Comparison of ENCODE assay signal across 8 cellular contexts in genomic region chr7:98252655-98253054, GRCh38. TPM values are rescaled to one million over a fixed set of nuclear protein-coding genes. Genes with fewer than 3 reads are reported as not detected.
DNase-seq lines count a peak whose midpoint lies in the region; ATAC-seq and TF ChIP-seq lines count a peak whose summit lies in the region.

No MANE protein-coding gene starts in this region.

- H3K4me2 ChIP-seq in MM.1S (ENCODE audit: low read depth, low read length) (peak overlapping the region; percentile 95), neural progenitor cell (peak overlapping the region; percentile 88)

- H3K79me2 ChIP-seq in MM.1S (ENCODE audit: low read length) (peaks cover 42% of the 10 kb centered on the region), neural progenitor cell (ENCODE audit: low read depth) (peaks cover 17% of the 10 kb centered on the region)

- peak overlapping the region; percentile 94 for H3K4me3 Mint-ChIP-seq in CD8-positive, alpha-beta T cell
- peak overlapping the region; percentile 95 for H3K4me3 Mint-ChIP-seq in effector memory CD8-positive, alpha-beta T cell
- peak overlapping the region; percentile 97 for H3K4me3 Mint-ChIP-seq in neural progenitor cell

- peaks cover 19% of the 10 kb centered on the region for H3F3A ChIP-seq in MM.1S (ENCODE audit: insufficient read depth, low read length)
- H3F3A ChIP-seq in neural progenitor cell (ENCODE audit: low read depth): peaks cover 8% of the 10 kb centered on the region

- peak overlapping the region; percentile 84 for H3K27ac ChIP-seq in CD8-positive, alpha-beta T cell (ENCODE audit: low read depth, low read length)
- H3K27ac ChIP-seq in MM.1S (ENCODE audit: low read length): peak overlapping the region; percentile 90; the same call in 1 of the 2 replicates
- no peak overlapping the region for H3K27ac ChIP-seq in neural progenitor cell

- H4K20me1 ChIP-seq in MM.1S (ENCODE audit: insufficient read depth, low read length): no peaks in the 10 kb centered on the region
- peaks cover 8% of the 10 kb centered on the region for H4K20me1 ChIP-seq in neural progenitor cell (ENCODE audit: low read depth)

- CTCF ChIA-PET in CD8-positive, alpha-beta T cell (lab: Charles Lee): interaction anchor here (0.9 to 3.1 kb wide), 3 partner anchors 9 to 87 kb away, joined by 3 to 10 read pairs (median 4); no protein-coding TSS in a partner anchor

- H3K4me3 ChIP-seq in CD8-positive, alpha-beta T cell (ENCODE audit: low read depth, low read length): peak overlapping the region; percentile 86
- H3K4me3 ChIP-seq in MM.1S (ENCODE audit: low read length) (peak overlapping the region; percentile 98), neural progenitor cell (peak overlapping the region; percentile 93)

- DNase-seq in CD8-positive, alpha-beta T cell: no peak
- DNase-seq in MM.1S: no peak
- no peak for DNase-seq in effector memory CD8-positive, alpha-beta T cell
- DNase-seq in neural progenitor cell (ENCODE audit: low spot score): no peak
- no peak for DNase-seq in GDM1 (lab: John Stamatoyannopoulos, UW)
- no peak for DNase-seq in epidermal melanocyte (ENCODE audit: insufficient read length, low spot score)
- DNase-seq in NCI-H226: no peak

- POLR2A ChIA-PET in CD8-positive, alpha-beta T cell (lab: Charles Lee): interaction anchor here (1.3 kb wide), 1 partner anchor 29 kb away, joined by 4 read pairs; the partner anchor contains the start of gene BRI3

- H3K4me1 ChIP-seq in CD8-positive, alpha-beta T cell (ENCODE audit: insufficient read depth, low read length): peaks cover 47% of the 10 kb centered on the region
- H3K4me1 ChIP-seq in MM.1S (ENCODE audit: low read length) (peaks cover 8% of the 10 kb centered on the region; the same call in 1 of the 2 replicates), neural progenitor cell (peaks cover 15% of the 10 kb centered on the region)

- H3K9me3 Mint-ChIP-seq in CD8-positive, alpha-beta T cell: no peaks in the 10 kb centered on the region
- no peaks in the 10 kb centered on the region for H3K9me3 Mint-ChIP-seq in effector memory CD8-positive, alpha-beta T cell
- H3K9me3 Mint-ChIP-seq in neural progenitor cell: no peaks in the 10 kb centered on the region

- ATAC-seq in CD8-positive, alpha-beta T cell: no peak
- ATAC-seq in effector memory CD8-positive, alpha-beta T cell (replicated peaks): no peak
- ATAC-seq in GM18498 (IDR thresholded peaks at IDR 0.05; ENCODE audit: unreplicated experiment): no peak

- peaks cover 19% of the 10 kb centered on the region for H3K36me3 ChIP-seq in CD8-positive, alpha-beta T cell (ENCODE audit: insufficient read depth, low read length)
- H3K36me3 ChIP-seq in MM.1S (replicated peaks; ENCODE audit: insufficient read depth, low read length) (no peaks in the 10 kb centered on the region), neural progenitor cell (no peaks in the 10 kb centered on the region)

- H3K9me2 ChIP-seq in MM.1S (replicated peaks; ENCODE audit: insufficient read depth, low read length): no peaks in the 10 kb centered on the region

- intact Hi-C loops in CD8-positive, alpha-beta T cell (cut with DNase I, micrococcal nuclease): loop anchor here (1.0 to 10.0 kb wide), 6 partner anchors 29 to 1136 kb away; partner anchors contain the start of genes BRI3 (in 2 of the 2), TMEM130 (in 2 of the 2), TRRAP (in 2 of the 2) and BAIAP2L1 (in 1 of the 2)

- H2AFZ ChIP-seq in MM.1S (ENCODE audit: low read length) (peak overlapping the region; percentile 96), neural progenitor cell (replicated peaks) (peak overlapping the region; percentile 91)

- peak overlapping the region; percentile 99 for H3K27ac Mint-ChIP-seq in CD8-positive, alpha-beta T cell
- H3K27ac Mint-ChIP-seq in effector memory CD8-positive, alpha-beta T cell: peak overlapping the region; percentile 94 to 97
- no peak overlapping the region for H3K27ac Mint-ChIP-seq in neural progenitor cell

- no peak for TF ChIP-seq CTCF in CD8-positive, alpha-beta T cell (IDR thresholded peaks at IDR 0.05)
- TF ChIP-seq CTCF in MM.1S (IDR thresholded peaks at IDR 0.05; ENCODE audit: low read length): no peak
- no peak for TF ChIP-seq CTCF in neural progenitor cell (IDR thresholded peaks at IDR 0.05)

- H3K9ac ChIP-seq in MM.1S (ENCODE audit: low read length) (peak overlapping the region; percentile 74), neural progenitor cell (peak overlapping the region; percentile 70)

- H3K27me3 ChIP-seq in CD8-positive, alpha-beta T cell (ENCODE audit: insufficient read depth, low read length): no peaks in the 10 kb centered on the region
- H3K27me3 ChIP-seq in MM.1S (replicated peaks; ENCODE audit: insufficient read depth, low read length) (no peaks in the 10 kb centered on the region), neural progenitor cell (no peaks in the 10 kb centered on the region)

- H3K4me1 Mint-ChIP-seq in CD8-positive, alpha-beta T cell (ENCODE audit: low read depth): peaks cover 48% of the 10 kb centered on the region
- peaks cover 39 to 55% of the 10 kb centered on the region in 2 donors for H3K4me1 Mint-ChIP-seq in effector memory CD8-positive, alpha-beta T cell (ENCODE audit: low read depth in 2 of 2)
- peaks cover 23% of the 10 kb centered on the region for H3K4me1 Mint-ChIP-seq in neural progenitor cell

- no peaks in the 10 kb centered on the region for H3K27me3 Mint-ChIP-seq in CD8-positive, alpha-beta T cell (ENCODE audit: low read depth)
- H3K27me3 Mint-ChIP-seq in effector memory CD8-positive, alpha-beta T cell: no peaks in the 10 kb centered on the region
- peaks cover 3% of the 10 kb centered on the region for H3K27me3 Mint-ChIP-seq in neural progenitor cell (ENCODE audit: insufficient read depth, low read depth)

- H3K36me3 Mint-ChIP-seq in CD8-positive, alpha-beta T cell: peaks cover 41% of the 10 kb centered on the region
- H3K36me3 Mint-ChIP-seq in effector memory CD8-positive, alpha-beta T cell (ENCODE audit: insufficient read depth): peaks cover 45% of the 10 kb centered on the region
- H3K36me3 Mint-ChIP-seq in neural progenitor cell: peaks cover 3% of the 10 kb centered on the region

- no peaks in the 10 kb centered on the region for H3K9me3 ChIP-seq in CD8-positive, alpha-beta T cell (ENCODE audit: low read length)
- H3K9me3 ChIP-seq in MM.1S (replicated peaks; ENCODE audit: insufficient read depth, low read length) (no peaks in the 10 kb centered on the region), neural progenitor cell (ENCODE audit: low read depth) (no peaks in the 10 kb centered on the region)

RNA-seq across cellular contexts. Expression of gene TECPR1, which starts 0.6 kb away (rescaled TPM):
- 10 to 100 TPM; 64.4 to 68.2 TPM for total RNA-seq in CD8-positive, alpha-beta T cell
- 10.8 and 27.8 TPM in 2 replicates for total RNA-seq in neural progenitor cell (ENCODE audit: low replicate concordance)

RNA-seq across cellular contexts. Expression of gene BRI3, which starts 28.8 kb away (rescaled TPM):
- total RNA-seq in CD8-positive, alpha-beta T cell: 10 to 100 TPM; 70.6 to 70.8 TPM
- total RNA-seq in neural progenitor cell (ENCODE audit: low replicate concordance): 22.2 and 26.4 TPM in 2 replicates

RNA-seq across cellular contexts. Expression of gene BHLHA15, which starts 41.4 kb away (rescaled TPM):
- not detected for total RNA-seq in CD8-positive, alpha-beta T cell
- 0.69 and 4.8 TPM in 2 replicates for total RNA-seq in neural progenitor cell (ENCODE audit: low replicate concordance)
